ENCODE assay signal across 8 cellular contexts in the genomic region with DNA sequence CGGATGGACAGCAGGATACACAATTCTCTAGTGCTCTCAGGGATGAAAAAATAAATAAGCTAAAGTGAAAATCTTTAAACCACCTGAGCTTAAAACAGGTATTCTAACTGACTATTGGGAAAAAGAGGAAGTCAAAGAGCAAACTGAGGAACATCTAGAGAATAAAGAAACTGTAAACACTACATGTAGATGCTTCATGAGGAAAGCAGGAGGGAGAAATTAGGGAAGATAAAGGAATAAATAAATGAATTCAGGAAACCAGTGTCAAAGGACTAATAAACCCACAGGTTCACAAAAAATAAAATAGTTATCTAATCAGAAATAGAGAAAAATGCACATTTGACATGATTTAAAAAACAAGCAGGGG. TPM values are rescaled to one million over a fixed set of nuclear protein-coding genes. Genes with fewer than 3 reads are reported as not detected.
DNase-seq lines count a peak whose midpoint lies in the region; TF ChIP-seq lines count a peak whose summit lies in the region.

No MANE protein-coding gene starts in this region.

- intact Hi-C loops in ascending aorta (cut with DNase I), result loop anchor here (1.0 to 10.0 kb wide), 7 partner anchors 120 to 1055 kb away; a partner anchor contains a TSS

- H3K4me1 ChIP-seq in HAP-1 (peaks cover 4% of the 10 kb centered on the region), ascending aorta (peaks cover 0 to 15% of the 10 kb centered on the region in 2 donors), mucosa of stomach (ENCODE audit: control insufficient read depth, insufficient read depth, low read length) (peaks cover 17% of the 10 kb centered on the region)

- no peaks in the 10 kb centered on the region for H3K27me3 ChIP-seq in HAP-1 (ENCODE audit: low read depth)
- H3K27me3 ChIP-seq in ascending aorta, result no peaks in the 10 kb centered on the region
- H3K27me3 ChIP-seq in mucosa of stomach (ENCODE audit: control insufficient read depth, insufficient read depth, low read length), result no peaks in the 10 kb centered on the region

- H3K4me3 ChIP-seq in AG09309 (ENCODE audit: control insufficient read depth, low read depth, low read length), result peak overlapping the region; percentile 93; the same call in 1 of the 2 replicates
- H3K4me3 ChIP-seq in HAP-1, result peak overlapping the region; percentile 83
- H3K4me3 ChIP-seq in ascending aorta, result peak overlapping the region in 1 of 2 donors; percentile 83
- peak overlapping the region; percentile 68 for H3K4me3 ChIP-seq in mucosa of stomach (ENCODE audit: low read length)

- H3K9me3 ChIP-seq in HAP-1 (no peaks in the 10 kb centered on the region), ascending aorta (no peaks in the 10 kb centered on the region), mucosa of stomach (ENCODE audit: control insufficient read depth, low read length) (no peaks in the 10 kb centered on the region)

- H3K36me3 ChIP-seq in HAP-1 (replicated peaks) (no peaks in the 10 kb centered on the region), ascending aorta (no peaks in the 10 kb centered on the region), mucosa of stomach (ENCODE audit: control insufficient read depth, insufficient read depth, low read length) (no peaks in the 10 kb centered on the region)

- H3K9ac ChIP-seq in mucosa of stomach (ENCODE audit: low read length), result peak overlapping the region; percentile 87

- TF ChIP-seq CTCF in AG09309 (IDR thresholded peaks at IDR 0.05; ENCODE audit: control insufficient read depth, insufficient read depth, low read depth, low read length, missing control alignments), result no peak
- TF ChIP-seq CTCF in ascending aorta (IDR thresholded peaks at IDR 0.05), result no peak

- no peak for DNase-seq in AG09309 (ENCODE audit: low read depth)
- DNase-seq in HAP-1 (ENCODE audit: low spot score in 2 of 2), result no peak
- no peak for DNase-seq in ascending aorta (ENCODE audit: low spot score in 2 of 2)
- DNase-seq in cerebellar nuclear complex (lab: John Stamatoyannopoulos, UW), result no peak
- no peak for DNase-seq in stimulated activated naive CD4-positive, alpha-beta T cell (lab: John Stamatoyannopoulos, UW)
- DNase-seq in retina, result no peak
- DNase-seq in NCI-H82 treated with DMSO at 0.1 percent for 48 hours (lab: John Stamatoyannopoulos, UW; ENCODE audit: unreplicated experiment), result no peak

- H3K27ac ChIP-seq in ascending aorta, result peak overlapping the region; percentile 90 to 91

- in situ Hi-C loops in HAP-1 (cut with MboI; ENCODE audit: low sequenced_read_pairs), result no loop called here

RNA-seq across cellular contexts. Expression of a gene that starts 0.5 kb away (rescaled TPM):
- 10.3 TPM for total RNA-seq in ascending aorta
